Comparison of ENCODE assay signal across 10 cellular contexts in the genomic region with DNA sequence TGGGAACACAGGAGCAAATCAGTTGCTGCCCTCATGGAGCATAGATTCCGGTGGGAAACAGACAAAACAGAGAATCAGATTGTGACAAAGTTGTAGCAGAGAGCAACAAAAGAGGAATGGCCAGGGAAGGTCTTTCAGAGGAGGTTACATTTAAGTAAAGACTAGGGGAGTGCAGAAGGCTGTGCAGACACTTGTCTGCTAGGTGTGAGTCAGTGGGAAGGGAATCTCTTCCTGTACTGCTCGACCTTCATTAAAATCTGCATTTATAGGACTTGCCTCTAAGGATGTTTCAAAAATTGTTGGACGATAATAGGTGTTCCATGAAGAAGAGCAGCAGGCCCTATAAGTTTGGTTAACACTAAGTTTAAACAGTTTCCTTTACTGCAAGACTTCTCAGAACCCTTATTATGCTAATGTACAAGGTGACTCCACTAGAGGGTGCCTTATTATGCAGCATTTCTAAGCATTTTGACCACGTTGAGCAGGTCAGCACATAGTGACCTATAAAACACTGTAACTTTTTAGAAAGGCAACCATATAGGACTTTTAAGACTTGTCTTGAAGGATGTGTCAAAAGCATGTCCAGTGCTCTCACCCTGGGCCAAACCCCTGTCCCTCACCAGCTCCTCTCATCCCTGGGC.
DNase-seq lines count a peak whose midpoint lies in the region; ATAC-seq and TF ChIP-seq lines count a peak whose summit lies in the region.
"Had no signal": no experiment of that assay in that cellular context is flagged by ENCODE, and none has a peak within 500 bp of the region (broad histone marks: within the 10 kb centered on the region; RNA-seq: fewer than 3 reads in every experiment).

No MANE protein-coding gene starts in this region.

- POLR2A ChIA-PET in MCF 10A (lab: Yijun Ruan, JAX) (no interaction called here), PC-3 (lab: Charles Lee; ENCODE audit: unreplicated experiment) (no interaction called here)

- H3K36me3 Mint-ChIP-seq in MCF 10A (ENCODE audit: insufficient read depth, unreplicated experiment), result no peaks in the 10 kb centered on the region
- no peaks in the 10 kb centered on the region for H3K36me3 Mint-ChIP-seq in stimulated activated effector memory CD8-positive, alpha-beta T cell treated with anti-CD3 and anti-CD28 coated beads, Interleukin-12 subunit alpha, Interleukin-12 subunit beta, amount 100 ng/mL, for 72 hours

- H3K4me1 ChIP-seq in breast epithelium (no peaks in the 10 kb centered on the region), PC-3 (ENCODE audit: insufficient read depth, low read length) (no peaks in the 10 kb centered on the region)
- H3K4me1 ChIP-seq: BLaER1 had no signal

- no peak overlapping the region for H3K4me2 ChIP-seq in PC-3 (ENCODE audit: low read length)
- H3K4me2 ChIP-seq: BLaER1 had no signal

- DNase-seq in MCF 10A (ENCODE audit: unreplicated experiment) (peak; percentile 28), breast epithelium (ENCODE audit: low spot score in 2 of 2) (no peak), PC-3 (peak; percentile 37), fibroblast of pulmonary artery (ENCODE audit: low read depth) (peak; percentile 67), NCI-H1930 (lab: John Stamatoyannopoulos, UW) (no peak), midbrain (lab: John Stamatoyannopoulos, UW) (no peak)
- no peak for DNase-seq in stimulated activated effector memory CD8-positive, alpha-beta T cell treated with anti-CD3 and anti-CD28 coated beads, Interleukin-12 subunit alpha, Interleukin-12 subunit beta, amount 100 ng/mL, for 72 hours (ENCODE audit: low spot score in 2 of 2)
- DNase-seq in stimulated activated CD4-positive, alpha-beta T cell treated with anti-CD3 and anti-CD28 coated beads, Interleukin-2, amount 100 ng/mL, for 48 hours, result no peak
- DNase-seq: nephron progenitor cell had no signal

- H4K20me1 ChIP-seq in PC-3 (ENCODE audit: low read length), result no peaks in the 10 kb centered on the region
- H4K20me1 ChIP-seq: BLaER1 had no signal

- no peaks in the 10 kb centered on the region for H3K9me3 Mint-ChIP-seq in MCF 10A (ENCODE audit: unreplicated experiment)
- H3K9me3 Mint-ChIP-seq in stimulated activated effector memory CD8-positive, alpha-beta T cell treated with anti-CD3 and anti-CD28 coated beads, Interleukin-12 subunit alpha, Interleukin-12 subunit beta, amount 100 ng/mL, for 72 hours, result no peaks in the 10 kb centered on the region
- H3K9me3 Mint-ChIP-seq: nephron progenitor cell had no signal

- TF ChIP-seq POLR2A in breast epithelium (IDR thresholded peaks at IDR 0.05), result no peak

- intact Hi-C loops in MCF 10A (cut with micrococcal nuclease) (loop anchor here (5.0 kb wide), 1 partner anchor 160 kb away; no protein-coding TSS in a partner anchor), breast epithelium (cut with DNase I; ENCODE audit: low total_unique reads) (no loop called here), PC-3 (cut with micrococcal nuclease) (loop anchor here (5.0 kb wide), 1 partner anchor 240 kb away; no protein-coding TSS in a partner anchor)

- no peak overlapping the region for H3K9ac ChIP-seq in PC-3 (ENCODE audit: low read length)
- H3K9ac ChIP-seq: BLaER1 had no signal

- peak; percentile 48 for ATAC-seq in PC-3
- peak; percentile 40 for ATAC-seq in stimulated activated effector memory CD8-positive, alpha-beta T cell treated with anti-CD3 and anti-CD28 coated beads, Interleukin-12 subunit alpha, Interleukin-12 subunit beta, amount 100 ng/mL, for 72 hours

- H3K9me2 ChIP-seq in PC-3 (replicated peaks; ENCODE audit: low read length), result no peaks in the 10 kb centered on the region

- H3K27ac Mint-ChIP-seq in MCF 10A (ENCODE audit: low read depth, unreplicated experiment), result no peak overlapping the region
- H3K27ac Mint-ChIP-seq in stimulated activated effector memory CD8-positive, alpha-beta T cell treated with anti-CD3 and anti-CD28 coated beads, Interleukin-12 subunit alpha, Interleukin-12 subunit beta, amount 100 ng/mL, for 72 hours, result no peak overlapping the region
- H3K27ac Mint-ChIP-seq: nephron progenitor cell had no signal

- TF ChIP-seq CTCF in MCF 10A (IDR thresholded peaks at IDR 0.05; ENCODE audit: unreplicated experiment), result no peak
- no peak for TF ChIP-seq CTCF in breast epithelium (IDR thresholded peaks at IDR 0.05)
- TF ChIP-seq CTCF in PC-3 (conservative IDR thresholded peaks at IDR 0.05; ENCODE audit: low read depth, low read length), result peak; percentile 54; the same call in 1 of the 2 replicates
- peak; percentile 58 for TF ChIP-seq CTCF in fibroblast of pulmonary artery (IDR thresholded peaks at IDR 0.05; ENCODE audit: low read length, missing control alignments)

- no TSS peak for BruUV-seq in MCF 10A (replicated peaks; lab: Mats Ljungman, UMichigan)
- no TSS peak for BruUV-seq in PC-3 (replicated peaks; lab: Mats Ljungman, UMichigan)

- no peaks in the 10 kb centered on the region for H3K79me2 ChIP-seq in PC-3 (ENCODE audit: low read length)

- no peak overlapping the region for H3K4me3 Mint-ChIP-seq in MCF 10A (ENCODE audit: unreplicated experiment)
- H3K4me3 Mint-ChIP-seq in stimulated activated effector memory CD8-positive, alpha-beta T cell treated with anti-CD3 and anti-CD28 coated beads, Interleukin-12 subunit alpha, Interleukin-12 subunit beta, amount 100 ng/mL, for 72 hours, result no peak overlapping the region
- H3K4me3 Mint-ChIP-seq: nephron progenitor cell had no signal

- no peaks in the 10 kb centered on the region for H3K9me3 ChIP-seq in breast epithelium
- H3K9me3 ChIP-seq in PC-3 (ENCODE audit: low read length), result no peaks in the 10 kb centered on the region
- H3K9me3 ChIP-seq: BLaER1 had no signal

- H2AFZ ChIP-seq in PC-3 (ENCODE audit: low read length), result no peak overlapping the region

- H3F3A ChIP-seq in PC-3 (ENCODE audit: low read length, unreplicated experiment), result no peaks in the 10 kb centered on the region

- no peaks in the 10 kb centered on the region for H3K27me3 ChIP-seq in breast epithelium
- peaks cover 32% of the 10 kb centered on the region for H3K27me3 ChIP-seq in PC-3 (ENCODE audit: low read length)
- H3K27me3 ChIP-seq: BLaER1 had no signal

- CTCF ChIA-PET in MCF 10A (lab: Yijun Ruan, JAX), result interaction anchor here (0.8 to 1.0 kb wide), 2 partner anchors 13 to 27 kb away, joined by 3 to 6 read pairs; no protein-coding TSS in a partner anchor
- CTCF ChIA-PET in PC-3 (lab: Charles Lee), result no interaction called here

- H3K4me3 ChIP-seq in breast epithelium (no peak overlapping the region), PC-3 (ENCODE audit: low read length) (no peak overlapping the region), fibroblast of pulmonary artery (replicated peaks; ENCODE audit: low read depth, low read length) (no peak overlapping the region)
- H3K4me3 ChIP-seq: BLaER1 had no signal

- no peaks in the 10 kb centered on the region for H3K27me3 Mint-ChIP-seq in MCF 10A (ENCODE audit: insufficient read depth, unreplicated experiment)

- no peaks in the 10 kb centered on the region for H3K4me1 Mint-ChIP-seq in MCF 10A (ENCODE audit: insufficient read depth, unreplicated experiment)
- no peaks in the 10 kb centered on the region for H3K4me1 Mint-ChIP-seq in stimulated activated effector memory CD8-positive, alpha-beta T cell treated with anti-CD3 and anti-CD28 coated beads, Interleukin-12 subunit alpha, Interleukin-12 subunit beta, amount 100 ng/mL, for 72 hours

- H3K27ac ChIP-seq in breast epithelium (no peak overlapping the region), PC-3 (ENCODE audit: low read length) (no peak overlapping the region)
- H3K27ac ChIP-seq: BLaER1 had no signal

- H3K36me3 ChIP-seq in breast epithelium, result no peaks in the 10 kb centered on the region
- H3K36me3 ChIP-seq in PC-3 (ENCODE audit: low read depth, low read length), result no peaks in the 10 kb centered on the region
- H3K36me3 ChIP-seq: BLaER1 had no signal

Comparison
In these comparisons a context has a peak if more than half of its experiments do, and no peak if none do; other contexts are left out.
1. DNase-seq: peak in MCF 10A (single experiment), PC-3 (single experiment) and fibroblast of pulmonary artery (single experiment); none in breast epithelium (0 of 2), stimulated activated effector memory CD8-positive, alpha-beta T cell treated with anti-CD3 and anti-CD28 coated beads, Interleukin-12 subunit alpha, Interleukin-12 subunit beta, amount 100 ng/mL, for 72 hours (0 of 2), NCI-H1930 (0 of 2), stimulated activated CD4-positive, alpha-beta T cell treated with anti-CD3 and anti-CD28 coated beads, Interleukin-2, amount 100 ng/mL, for 48 hours (0 of 2) and midbrain (single experiment).
2. CTCF ChIP-seq: peak in PC-3 (single experiment) and fibroblast of pulmonary artery (single experiment); none in MCF 10A (single experiment) and breast epithelium (0 of 3).